8 cellular contexts compared by ENCODE assay signal in genomic region chr12:32918890-32919791, GRCh38. TPM values are rescaled to one million over a fixed set of nuclear protein-coding genes. Genes with fewer than 3 reads are reported as not detected.
DNase-seq lines count a peak whose midpoint lies in the region; ATAC-seq and TF ChIP-seq lines count a peak whose summit lies in the region.

No MANE protein-coding gene starts in this region.

- CTCF ChIA-PET in mammary epithelial cell (lab: Charles Lee; ENCODE audit: low non-redundant PET): interaction anchor here (1.0 kb wide), 1 partner anchor 163 kb away, joined by 3 read pairs; the partner anchor contains the start of gene YARS2

- 49% methylated on average over 11 of the region's 11 CpGs for WGBS in mammary epithelial cell (ENCODE audit: low coverage, missing lambda C conversion rate)
- WGBS in mesenchymal stem cell: 73% methylated on average over 5 of the region's 11 CpGs

- H3K36me3 Mint-ChIP-seq in activated naive CD4-positive, alpha-beta T cell treated with anti-CD3 and anti-CD28 coated beads, Interleukin-2, amount 50 U/mL, for 72 hours: no peaks in the 10 kb centered on the region

- H4K8ac ChIP-seq in mesenchymal stem cell (ENCODE audit: low read length): no peak overlapping the region

- no peak overlapping the region for H2BK5ac ChIP-seq in mesenchymal stem cell (ENCODE audit: low read depth, low read length, poor library complexity, severe bottlenecking)

- no peak overlapping the region for H2BK120ac ChIP-seq in mesenchymal stem cell (ENCODE audit: low read depth, low read length)

- H3K79me2 ChIP-seq in mammary epithelial cell (ENCODE audit: insufficient read depth, low read length): no peaks in the 10 kb centered on the region

- no peaks in the 10 kb centered on the region for H3K79me1 ChIP-seq in mesenchymal stem cell (replicated peaks; ENCODE audit: low read length, poor library complexity, severe bottlenecking)

- no peak for ATAC-seq in HG03442 (IDR thresholded peaks at IDR 0.05; ENCODE audit: unreplicated experiment)
- no peak for ATAC-seq in activated naive CD4-positive, alpha-beta T cell treated with anti-CD3 and anti-CD28 coated beads, Interleukin-2, amount 50 U/mL, for 72 hours

- TF ChIP-seq CTCF in mammary epithelial cell (conservative IDR thresholded peaks at IDR 0.05 in 1 of 2, IDR thresholded peaks at IDR 0.05 in 1 of 2; ENCODE audit: extremely low read depth in 1 of 2, insufficient read depth in 1 of 2, low read depth in 1 of 2, low read length in 2 of 2): peak; percentile 55 to 60

- dilution Hi-C loops in mammary epithelial cell (cut with HindIII; ENCODE audit: low sequenced_read_pairs): no loop called here

- peak; percentile 2 for DNase-seq in stimulated activated CD4-positive, alpha-beta T cell treated with anti-CD3 and anti-CD28 coated beads, Interleukin-15, amount 100 ng/mL, for 24 hours
- no peak for DNase-seq in stimulated activated CD4-positive, alpha-beta T cell treated with anti-CD3 and anti-CD28 coated beads, Interleukin-4, amount 100 ng/mL, for 1 hour
- DNase-seq in NCI-H1694 (lab: John Stamatoyannopoulos, UW) (peak; percentile 71), mammary epithelial cell (peak; percentile 90), mesenchymal stem cell (peak; percentile 67)
- DNase-seq in activated CD4-positive, alpha-beta T cell treated with anti-CD3 and anti-CD28 coated beads for 1 hour: no peak
- no peak for DNase-seq in activated naive CD4-positive, alpha-beta T cell treated with anti-CD3 and anti-CD28 coated beads, Interleukin-2, amount 50 U/mL, for 72 hours (ENCODE audit: low spot score in 2 of 2)

- H4K91ac ChIP-seq in mesenchymal stem cell (ENCODE audit: low read length): no peak overlapping the region

- H3K9ac ChIP-seq in mammary epithelial cell (ENCODE audit: insufficient read depth, low read length) (peak overlapping the region; percentile 44), mesenchymal stem cell (ENCODE audit: low read length) (no peak overlapping the region)

- no peaks in the 10 kb centered on the region for H3K27me3 ChIP-seq in mammary epithelial cell (ENCODE audit: insufficient read depth, low read length)
- H3K27me3 ChIP-seq in mesenchymal stem cell (ENCODE audit: control insufficient read depth in 1 of 2, insufficient read depth in 1 of 2, low read length in 2 of 2): no peaks in the 10 kb centered on the region

- no peak overlapping the region for H3K18ac ChIP-seq in mesenchymal stem cell (ENCODE audit: low read depth in 1 of 2, low read length in 2 of 2)

- no peak overlapping the region for H3K4me3 ChIP-seq in mammary epithelial cell (replicated peaks in 1 of 3; ENCODE audit: insufficient read depth in 1 of 3, low read depth in 2 of 3, low read length in 3 of 3)
- no peak overlapping the region for H3K4me3 ChIP-seq in mesenchymal stem cell (ENCODE audit: insufficient read depth in 1 of 2, low read depth in 1 of 2, low read length in 2 of 2)

- H4K20me1 ChIP-seq in mammary epithelial cell (ENCODE audit: insufficient read depth, low read length): no peaks in the 10 kb centered on the region

- intact Hi-C loops in mammary epithelial cell (cut with micrococcal nuclease): loop anchor here (1.0 to 5.0 kb wide), 4 partner anchors 18 to 163 kb away; no protein-coding TSS in a partner anchor

- BruUV-seq in mammary epithelial cell (replicated peaks; lab: Mats Ljungman, UMichigan): TSS peak; percentile 62

- H3K9me3 Mint-ChIP-seq in activated naive CD4-positive, alpha-beta T cell treated with anti-CD3 and anti-CD28 coated beads, Interleukin-2, amount 50 U/mL, for 72 hours: no peaks in the 10 kb centered on the region

- no peak overlapping the region for H3K4ac ChIP-seq in mesenchymal stem cell (ENCODE audit: low read depth in 1 of 2, low read length in 2 of 2)

- peaks cover 47% of the 10 kb centered on the region for H3K4me1 ChIP-seq in mammary epithelial cell (ENCODE audit: insufficient read depth, low read length)
- peaks cover 1% of the 10 kb centered on the region for H3K4me1 ChIP-seq in mesenchymal stem cell (ENCODE audit: control insufficient read depth, insufficient read depth, low read depth, low read length)

- in situ Hi-C loops in mammary epithelial cell (cut with MboI; ENCODE audit: low sequenced_read_pairs in 2 of 2): loop anchor here in 1 of 2 donors (10.0 kb wide), 1 partner anchor 164 kb away; the partner anchor contains the start of gene YARS2

- H2BK15ac ChIP-seq in mesenchymal stem cell (ENCODE audit: low read depth, poor library complexity, severe bottlenecking): no peak overlapping the region

- peak overlapping the region; percentile 96 for H3K27ac ChIP-seq in mammary epithelial cell (ENCODE audit: insufficient read depth, low read depth, low read length)
- peak overlapping the region; percentile 42 for H3K27ac ChIP-seq in mesenchymal stem cell (ENCODE audit: low read length, poor library complexity, severe bottlenecking)

- H2AFZ ChIP-seq in mammary epithelial cell (ENCODE audit: low read depth, low read length) (peak overlapping the region; percentile 41), mesenchymal stem cell (ENCODE audit: low read depth, low read length) (no peak overlapping the region)

- no peaks in the 10 kb centered on the region for H3K36me3 ChIP-seq in mammary epithelial cell (ENCODE audit: insufficient read depth, low read length)
- H3K36me3 ChIP-seq in mesenchymal stem cell (ENCODE audit: control insufficient read depth in 1 of 2, insufficient read depth in 2 of 2, low read depth in 1 of 2, low read length in 2 of 2): no peaks in the 10 kb centered on the region

- no peak overlapping the region for H3K14ac ChIP-seq in mesenchymal stem cell (ENCODE audit: low read length in 2 of 2)

- H3K4me2 ChIP-seq in mammary epithelial cell (ENCODE audit: insufficient read depth, low read depth, low read length) (peak overlapping the region; percentile 39), mesenchymal stem cell (ENCODE audit: low read length, poor library complexity, severe bottlenecking) (no peak overlapping the region)

- H2AK5ac ChIP-seq in mesenchymal stem cell (ENCODE audit: low read length, severe bottlenecking): no peak overlapping the region

- no peak overlapping the region for H3K23ac ChIP-seq in mesenchymal stem cell (ENCODE audit: low read length in 2 of 2)

- no peak overlapping the region for H2BK12ac ChIP-seq in mesenchymal stem cell (ENCODE audit: low read length in 2 of 2)

- H3K27ac Mint-ChIP-seq in activated naive CD4-positive, alpha-beta T cell treated with anti-CD3 and anti-CD28 coated beads, Interleukin-2, amount 50 U/mL, for 72 hours: no peak overlapping the region

- H3K9me3 ChIP-seq in mammary epithelial cell (replicated peaks; ENCODE audit: insufficient read depth, low read length) (no peaks in the 10 kb centered on the region), mesenchymal stem cell (ENCODE audit: control insufficient read depth, low read length) (no peaks in the 10 kb centered on the region)

RNA-seq across cellular contexts. Expression of gene PKP2, which starts 22.6 kb away (rescaled TPM):
- 10 to 100 TPM; 42.3 to 42.8 TPM for total RNA-seq in mammary epithelial cell
- 35.8 TPM for polyA plus RNA-seq in mammary epithelial cell
- 51.7 TPM for polyA minus RNA-seq in mammary epithelial cell
- polyA plus RNA-seq in mesenchymal stem cell (2013, experiment 1 of 2): 3.8 TPM
- polyA plus RNA-seq in mesenchymal stem cell (2013, experiment 2 of 2): 3.8 TPM
- total RNA-seq in activated naive CD4-positive, alpha-beta T cell treated with anti-CD3 and anti-CD28 coated beads, Interleukin-2, amount 50 U/mL, for 72 hours: under 1 TPM; 0.45 to 0.77 TPM

Comparison
In these comparisons a context has a peak if more than half of its experiments do, and no peak if none do; other contexts are left out.
1. DNase-seq: peak in stimulated activated CD4-positive, alpha-beta T cell treated with anti-CD3 and anti-CD28 coated beads, Interleukin-15, amount 100 ng/mL, for 24 hours (single experiment), NCI-H1694 (single experiment), mammary epithelial cell (single experiment) and mesenchymal stem cell (single experiment); none in stimulated activated CD4-positive, alpha-beta T cell treated with anti-CD3 and anti-CD28 coated beads, Interleukin-4, amount 100 ng/mL, for 1 hour (single experiment), activated CD4-positive, alpha-beta T cell treated with anti-CD3 and anti-CD28 coated beads for 1 hour (single experiment) and activated naive CD4-positive, alpha-beta T cell treated with anti-CD3 and anti-CD28 coated beads, Interleukin-2, amount 50 U/mL, for 72 hours (0 of 2).
2. RNA of gene PKP2, which starts 22.6 kb away (total RNA-seq): 42.3 to 42.8 TPM in mammary epithelial cell; 0.45 to 0.77 TPM in activated naive CD4-positive, alpha-beta T cell treated with anti-CD3 and anti-CD28 coated beads, Interleukin-2, amount 50 U/mL, for 72 hours; every median in the first group is over 10 times any median in the second.